ENCODE assay signal across 10 cellular contexts in the genomic region with DNA sequence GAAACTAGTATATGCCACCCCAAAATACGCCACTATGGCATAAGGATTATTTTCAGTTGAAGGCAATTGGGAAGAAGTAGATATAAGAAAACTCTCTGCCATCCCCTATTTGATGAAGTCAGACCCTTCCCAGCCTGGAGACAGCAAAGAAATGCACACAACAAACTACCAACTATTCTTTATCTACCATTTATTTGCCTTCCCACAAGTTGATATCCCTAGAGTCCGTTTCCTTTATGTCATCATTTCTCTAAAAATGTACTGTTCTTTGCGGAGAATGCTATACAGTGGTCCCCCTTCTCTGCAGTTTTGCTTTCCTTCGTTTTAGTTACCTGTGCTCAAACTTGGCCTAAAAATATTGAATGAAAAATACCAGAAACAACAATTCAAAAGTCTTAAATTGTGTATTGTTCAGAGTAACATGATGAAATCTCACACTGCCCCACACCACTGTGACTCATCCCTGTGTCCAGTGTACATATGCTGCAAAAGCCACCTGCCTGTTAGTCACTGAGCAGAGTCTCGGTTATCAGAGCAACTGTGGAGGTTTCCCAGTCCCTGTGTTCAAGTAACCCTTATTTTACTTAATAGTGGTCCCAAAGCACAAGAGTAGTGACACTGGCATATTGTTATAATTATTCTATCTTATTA.
A peak's percentile ranks its signal among the peaks of the same experiment; 100 is the strongest.
DNase-seq lines count a peak whose midpoint lies in the region; ATAC-seq and TF ChIP-seq lines count a peak whose summit lies in the region.
"Had no signal": no experiment of that assay in that cellular context is flagged by ENCODE, and none has a peak within 500 bp of the region (broad histone marks: within the 10 kb centered on the region; RNA-seq: fewer than 3 reads in every experiment).

No MANE protein-coding gene starts in this region.

- 83 to 89% (median 86%) methylated on average over 5 of the region's 5 CpGs for WGBS in psoas muscle, 3 donors

- TF ChIP-seq CTCF in PC-9 (conservative IDR thresholded peaks at IDR 0.05) (no peak), psoas muscle (IDR thresholded peaks at IDR 0.05) (no peak)

- no peaks in the 10 kb centered on the region for H4K20me1 ChIP-seq in PC-9 (ENCODE audit: insufficient read depth)

- H3K4me1 ChIP-seq in PC-9 (replicated peaks; ENCODE audit: insufficient read depth) (peaks cover 18% of the 10 kb centered on the region), psoas muscle (peaks cover 8% of the 10 kb centered on the region)

- H3K9me3 Mint-ChIP-seq in stimulated activated memory B cell treated with anti-CD40 and anti-IgM and Interleukin-4, amounts not matched to agents 10 μg/mL and 1 μg/mL and 100 μg/mL, for 72 hours: no peaks in the 10 kb centered on the region
- H3K9me3 Mint-ChIP-seq: activated CD8-positive, alpha-beta T cell treated with anti-CD3 and anti-CD28 coated beads for 36 hours had no signal

- CTCF ChIA-PET in PC-9 (lab: Charles Lee): no interaction called here

- DNase-seq in GM03348 (ENCODE audit: low spot score) (peak; percentile 63), PC-9 (peak; percentile 26 to 78), epithelial cell of prostate (ENCODE audit: low read depth, low spot score) (peak; percentile 88), psoas muscle (peak in 1 of 2 donors; percentile 24), NCI-H2171 treated with DMSO at 0.1 percent for 48 hours (lab: John Stamatoyannopoulos, UW) (no peak)
- DNase-seq in central memory CD4-positive, alpha-beta T cell: no peak
- DNase-seq: activated CD8-positive, alpha-beta T cell treated with anti-CD3 and anti-CD28 coated beads for 36 hours; NCI-H526 treated with DMSO at 0.1 percent for 48 hours had no signal

- H2AFZ ChIP-seq in PC-9: no peak overlapping the region

- no peak overlapping the region for H3K4me3 Mint-ChIP-seq in stimulated activated memory B cell treated with anti-CD40 and anti-IgM and Interleukin-4, amounts not matched to agents 10 μg/mL and 1 μg/mL and 100 μg/mL, for 72 hours
- H3K4me3 Mint-ChIP-seq: activated CD8-positive, alpha-beta T cell treated with anti-CD3 and anti-CD28 coated beads for 36 hours had no signal

- no peaks in the 10 kb centered on the region for H3K9me3 ChIP-seq in PC-9 (ENCODE audit: insufficient read depth, low read depth)
- no peaks in the 10 kb centered on the region for H3K9me3 ChIP-seq in psoas muscle

- H3K36me3 Mint-ChIP-seq in stimulated activated memory B cell treated with anti-CD40 and anti-IgM and Interleukin-4, amounts not matched to agents 10 μg/mL and 1 μg/mL and 100 μg/mL, for 72 hours: no peaks in the 10 kb centered on the region

- H3K4me3 ChIP-seq in PC-9: no peak overlapping the region
- no peak overlapping the region for H3K4me3 ChIP-seq in psoas muscle

- H3F3A ChIP-seq in PC-9 (ENCODE audit: insufficient read depth, low read depth): 0 out of 2 replicates have a peak, but pooled peaks cover 4% of the 10 kb centered on the region

- H3K27ac ChIP-seq in PC-9 (peak overlapping the region; percentile 89), epithelial cell of prostate (peak overlapping the region; percentile 79), psoas muscle (peak overlapping the region; percentile 64)

- no peaks in the 10 kb centered on the region for H3K36me3 ChIP-seq in PC-9 (ENCODE audit: low read depth)
- H3K36me3 ChIP-seq in psoas muscle (ENCODE audit: insufficient read depth in 1 of 2, low read depth in 1 of 2): peaks cover 0 to 53% of the 10 kb centered on the region in 2 donors

- no peaks in the 10 kb centered on the region for H3K27me3 Mint-ChIP-seq in stimulated activated memory B cell treated with anti-CD40 and anti-IgM and Interleukin-4, amounts not matched to agents 10 μg/mL and 1 μg/mL and 100 μg/mL, for 72 hours

- H3K27me3 ChIP-seq in PC-9 (ENCODE audit: insufficient read depth, low read depth) (no peaks in the 10 kb centered on the region), psoas muscle (ENCODE audit: insufficient read depth in 3 of 3, low read length in 2 of 3) (no peaks in the 10 kb centered on the region)

- no peaks in the 10 kb centered on the region for H3K9me2 ChIP-seq in PC-9 (ENCODE audit: insufficient read depth)

- no peaks in the 10 kb centered on the region for H3K79me2 ChIP-seq in PC-9 (ENCODE audit: low read depth)

- ATAC-seq in psoas muscle (peak; percentile 94 to 100 (median 98)), HG03025 (IDR thresholded peaks at IDR 0.05; ENCODE audit: low FRiP score, unreplicated experiment) (no peak)
- ATAC-seq in stimulated activated memory B cell treated with anti-CD40 and anti-IgM and Interleukin-4, amounts not matched to agents 10 μg/mL and 1 μg/mL and 100 μg/mL, for 72 hours: no peak
- ATAC-seq: activated CD8-positive, alpha-beta T cell treated with anti-CD3 and anti-CD28 coated beads for 36 hours had no signal

- intact Hi-C loops in PC-9 (cut with micrococcal nuclease; ENCODE audit: unreplicated experiment): no loop called here
- intact Hi-C loops in psoas muscle (cut with DNase I): no loop called here

- no TSS peak for BruUV-seq in PC-9 (replicated peaks; lab: Mats Ljungman, UMichigan)

- POLR2A ChIA-PET in PC-9 (lab: Charles Lee; ENCODE audit: unreplicated experiment): no interaction called here

- no peak overlapping the region for H3K27ac Mint-ChIP-seq in stimulated activated memory B cell treated with anti-CD40 and anti-IgM and Interleukin-4, amounts not matched to agents 10 μg/mL and 1 μg/mL and 100 μg/mL, for 72 hours
- H3K27ac Mint-ChIP-seq: activated CD8-positive, alpha-beta T cell treated with anti-CD3 and anti-CD28 coated beads for 36 hours had no signal

- peak overlapping the region; percentile 36 for H3K4me2 ChIP-seq in PC-9

- H3K4me1 Mint-ChIP-seq in stimulated activated memory B cell treated with anti-CD40 and anti-IgM and Interleukin-4, amounts not matched to agents 10 μg/mL and 1 μg/mL and 100 μg/mL, for 72 hours: no peaks in the 10 kb centered on the region

Comparison
In these comparisons a context has a peak if more than half of its experiments do, and no peak if none do; other contexts are left out.
1. DNase-seq: peak in GM03348 (single experiment), PC-9 (2 of 2) and epithelial cell of prostate (single experiment); none in NCI-H2171 treated with DMSO at 0.1 percent for 48 hours (single experiment) and central memory CD4-positive, alpha-beta T cell (single experiment).
2. ATAC-seq: peak in psoas muscle (4 of 4); none in HG03025 (single experiment) and stimulated activated memory B cell treated with anti-CD40 and anti-IgM and Interleukin-4, amounts not matched to agents 10 μg/mL and 1 μg/mL and 100 μg/mL, for 72 hours (single experiment).
3. Peak in every context shown above with its lines, with median percentiles within 50 percentile points of each other: H3K27ac ChIP-seq.